In the genomic region with DNA sequence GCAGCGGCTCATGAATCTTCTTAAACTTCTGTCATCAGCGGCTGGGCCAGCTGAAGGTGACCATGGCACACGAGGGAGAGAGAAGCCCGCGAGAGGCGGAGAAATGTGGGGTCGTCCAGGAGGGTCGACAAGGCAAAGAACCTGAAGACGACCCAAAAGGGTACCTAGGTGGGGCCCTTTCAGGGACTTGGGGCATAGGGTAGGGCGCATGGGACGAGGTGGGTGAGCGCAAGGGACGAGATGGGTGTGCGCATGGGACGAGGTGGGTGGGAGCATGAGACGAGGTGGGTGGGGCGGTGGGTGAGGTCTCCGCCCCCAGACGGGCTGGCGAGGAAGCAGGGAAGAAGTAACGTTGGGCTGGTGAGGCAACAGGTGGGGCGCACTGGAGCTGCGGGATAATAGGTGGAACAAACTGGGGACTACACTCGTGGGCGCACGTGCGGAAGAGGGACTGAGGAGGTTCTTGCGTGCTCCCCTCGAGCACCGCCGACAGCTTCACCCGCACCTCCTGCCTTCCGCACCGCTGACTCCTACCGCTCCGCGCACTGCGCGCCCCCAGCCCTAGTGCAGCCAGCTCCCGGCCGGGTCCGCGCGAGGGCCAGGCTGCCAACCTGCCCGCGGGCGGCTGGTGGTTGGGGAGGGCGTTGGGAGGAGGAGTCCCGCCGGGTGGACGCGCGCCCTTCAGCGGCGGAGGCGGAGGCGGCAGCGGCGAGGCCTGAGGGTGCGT, we compare ENCODE assay signal across 8 cellular contexts. TPM values are rescaled to one million over a fixed set of nuclear protein-coding genes. Genes with fewer than 3 reads are reported as not detected.
A peak's percentile ranks its signal among the peaks of the same experiment; 100 is the strongest.
DNase-seq lines count a peak whose midpoint lies in the region; ATAC-seq and TF ChIP-seq lines count a peak whose summit lies in the region.

No MANE protein-coding gene starts in this region.

- peak overlapping the region; percentile 90 for H2AFZ ChIP-seq in DND-41 (ENCODE audit: low read depth, low read length)
- H2AFZ ChIP-seq in OCI-LY3 (ENCODE audit: low read depth, low read length) = peak overlapping the region; percentile 50
- peak overlapping the region; percentile 78 for H2AFZ ChIP-seq in parathyroid adenoma

- H3K27ac Mint-ChIP-seq in glutamatergic neuron (ENCODE audit: unreplicated experiment) = no peak overlapping the region

- DNase-seq in DND-41 (peak; percentile 85), glutamatergic neuron (peak; percentile 70), hippocampal formation (lab: John Stamatoyannopoulos, UW) (no peak)
- peak; percentile 35 for DNase-seq in activated naive CD4-positive, alpha-beta T cell treated with Interleukin-2 at 50 U/mL for 16 hours

- ATAC-seq in DND-41 (ENCODE audit: insufficient read depth, low read depth) (peak; percentile 88), GM21526 (IDR thresholded peaks at IDR 0.05; ENCODE audit: low FRiP score, unreplicated experiment) (peak; percentile 48)

- peak overlapping the region; percentile 100 for H3K4me3 Mint-ChIP-seq in glutamatergic neuron (ENCODE audit: unreplicated experiment)

- H3K36me3 Mint-ChIP-seq in glutamatergic neuron (ENCODE audit: unreplicated experiment) = no peaks in the 10 kb centered on the region

- WGBS in HUES64 = under 1% methylated on average over 60 of the region's 60 CpGs

- H3K36me3 ChIP-seq in DND-41 (ENCODE audit: insufficient read depth, low read length) (no peaks in the 10 kb centered on the region), HUES64 (ENCODE audit: insufficient read depth, low read length) (no peaks in the 10 kb centered on the region), OCI-LY3 (replicated peaks; ENCODE audit: low read depth, low read length) (no peaks in the 10 kb centered on the region), parathyroid adenoma (ENCODE audit: control insufficient read depth, insufficient read depth, low read length) (no peaks in the 10 kb centered on the region)

- H4K20me1 ChIP-seq in DND-41 (ENCODE audit: insufficient read depth, low read length) = no peaks in the 10 kb centered on the region
- no peaks in the 10 kb centered on the region for H4K20me1 ChIP-seq in OCI-LY3 (ENCODE audit: insufficient read depth, low read length)

- H3K4me2 ChIP-seq in DND-41 (ENCODE audit: insufficient read depth, low read length) (peak overlapping the region; percentile 96), OCI-LY3 (ENCODE audit: low read length) (peak overlapping the region; percentile 100), parathyroid adenoma (ENCODE audit: low read length) (peak overlapping the region; percentile 69)

- H3K9me3 ChIP-seq in DND-41 (ENCODE audit: insufficient read depth, low read length, severe bottlenecking) (no peaks in the 10 kb centered on the region), HUES64 (ENCODE audit: insufficient read depth, low read depth, low read length) (no peaks in the 10 kb centered on the region), OCI-LY3 (ENCODE audit: insufficient read depth, low read length) (no peaks in the 10 kb centered on the region), parathyroid adenoma (ENCODE audit: control insufficient read depth, low read length) (no peaks in the 10 kb centered on the region)

- peaks cover 2% of the 10 kb centered on the region for H3K9me3 Mint-ChIP-seq in glutamatergic neuron (ENCODE audit: unreplicated experiment)

- H3K27me3 ChIP-seq in DND-41 (ENCODE audit: insufficient read depth, low read length, poor library complexity) (no peaks in the 10 kb centered on the region), HUES64 (ENCODE audit: insufficient read depth, low read length) (peaks cover 62% of the 10 kb centered on the region), OCI-LY3 (ENCODE audit: low read depth, low read length) (peaks cover 7% of the 10 kb centered on the region), parathyroid adenoma (ENCODE audit: control insufficient read depth, insufficient read depth, low read length) (no peaks in the 10 kb centered on the region)

- peaks cover 26% of the 10 kb centered on the region for H3K4me1 ChIP-seq in DND-41 (ENCODE audit: insufficient read depth, low read length)
- H3K4me1 ChIP-seq in HUES64 (ENCODE audit: insufficient read depth, low read length) = peaks cover 10% of the 10 kb centered on the region; the same call in 1 of the 2 replicates
- H3K4me1 ChIP-seq in OCI-LY3 (ENCODE audit: low read length) = peaks cover 24% of the 10 kb centered on the region
- H3K4me1 ChIP-seq in parathyroid adenoma = peaks cover 9% of the 10 kb centered on the region

- H3K4me3 ChIP-seq in DND-41 (ENCODE audit: low read depth in 1 of 2, low read length in 2 of 2) (peak overlapping the region; percentile 29 to 85), HUES64 (ENCODE audit: low read length) (peak overlapping the region; percentile 71), OCI-LY3 (ENCODE audit: low read length) (peak overlapping the region; percentile 85), parathyroid adenoma (ENCODE audit: low read depth, low read length) (peak overlapping the region; percentile 80)

- H3K79me2 ChIP-seq in DND-41 (ENCODE audit: insufficient read depth, low read length) (no peaks in the 10 kb centered on the region), OCI-LY3 (ENCODE audit: low read length) (no peaks in the 10 kb centered on the region; the same call in 1 of the 2 replicates), parathyroid adenoma (no peaks in the 10 kb centered on the region)

- peaks cover 6% of the 10 kb centered on the region for H3K27me3 Mint-ChIP-seq in glutamatergic neuron (ENCODE audit: unreplicated experiment)

- TF ChIP-seq CTCF in DND-41 (IDR thresholded peaks at IDR 0.05; ENCODE audit: borderline replicate concordance, extremely low read depth, low read length, poor library complexity, severe bottlenecking) (peak; percentile 35), OCI-LY3 (IDR thresholded peaks at IDR 0.05; ENCODE audit: low read depth, low read length) (peak; percentile 33), glutamatergic neuron (IDR thresholded peaks at IDR 0.05; ENCODE audit: partially characterized antibody, unreplicated experiment) (no peak), parathyroid adenoma (IDR thresholded peaks at IDR 0.05) (no peak)

- H3K27ac ChIP-seq in DND-41 (ENCODE audit: low read length) = peak overlapping the region; percentile 62
- H3K27ac ChIP-seq in HUES64 (ENCODE audit: low read depth, low read length) = no peak overlapping the region
- peak overlapping the region; percentile 71 for H3K27ac ChIP-seq in OCI-LY3 (ENCODE audit: low read length)
- H3K27ac ChIP-seq in parathyroid adenoma = peak overlapping the region; percentile 30

- H3K9ac ChIP-seq in DND-41 (ENCODE audit: low read depth, low read length) (peak overlapping the region; percentile 63), HUES64 (ENCODE audit: low read depth, low read length) (no peak overlapping the region), OCI-LY3 (ENCODE audit: low read length) (peak overlapping the region; percentile 79), parathyroid adenoma (no peak overlapping the region)

- no peaks in the 10 kb centered on the region for H3K4me1 Mint-ChIP-seq in glutamatergic neuron (ENCODE audit: low read depth, unreplicated experiment)

RNA-seq across cellular contexts. Expression of gene CRYM, which starts 23.2 kb away (rescaled TPM):
- 6.4 TPM for polyA plus RNA-seq in HUES64 (2013, experiment 1 of 2)
- 7.5 TPM for polyA plus RNA-seq in HUES64 (2013, experiment 2 of 2)
- not detected for total RNA-seq in glutamatergic neuron (ENCODE audit: unreplicated experiment)

Comparison
In these comparisons a context has a peak if more than half of its experiments do, and no peak if none do; other contexts are left out.
1. DNase-seq: peak in DND-41 (single experiment), activated naive CD4-positive, alpha-beta T cell treated with Interleukin-2 at 50 U/mL for 16 hours (single experiment) and glutamatergic neuron (single experiment); none in hippocampal formation (0 of 2).
2. H3K9ac ChIP-seq: peak in DND-41 (single experiment) and OCI-LY3 (single experiment); none in HUES64 (single experiment) and parathyroid adenoma (single experiment).
3. CTCF ChIP-seq: peak in DND-41 (single experiment) and OCI-LY3 (single experiment); none in glutamatergic neuron (single experiment) and parathyroid adenoma (single experiment).
4. Peak in every context shown above with its lines, with median percentiles within 50 percentile points of each other: H2AFZ ChIP-seq, H3K4me2 ChIP-seq and H3K4me3 ChIP-seq.